ENCODE assay signal across 9 cellular contexts in the genomic region with DNA sequence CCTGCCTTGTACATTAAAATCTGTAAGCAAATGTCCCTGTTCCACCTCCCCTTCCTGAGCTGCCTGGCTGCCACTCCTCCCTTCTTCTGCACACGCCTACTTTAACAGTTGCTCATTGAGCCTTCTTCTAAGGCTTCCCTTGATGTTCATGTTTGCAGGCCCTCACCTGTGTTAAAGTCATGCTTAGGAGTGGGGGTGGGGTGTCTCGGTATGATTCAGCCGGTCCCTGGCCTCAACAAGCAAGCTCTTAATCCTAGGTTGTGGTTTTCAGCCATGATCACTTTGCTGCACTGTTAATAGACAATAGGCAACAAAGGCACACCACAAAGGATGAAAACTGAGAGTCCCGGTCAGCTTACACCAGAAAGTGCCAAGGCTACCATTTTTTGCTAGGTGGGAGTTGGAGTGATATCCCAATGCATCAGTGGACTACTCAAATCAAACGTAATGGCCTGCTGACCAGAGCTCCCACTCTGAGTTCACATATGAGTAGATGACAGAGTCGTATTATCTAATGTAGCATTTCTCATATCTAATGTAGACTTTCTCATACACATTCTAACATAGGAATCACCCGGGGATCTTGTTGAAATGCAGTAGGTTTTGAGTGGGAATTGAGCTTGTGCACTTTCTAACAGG. TPM values are rescaled to one million over a fixed set of nuclear protein-coding genes. Genes with fewer than 3 reads are reported as not detected.
DNase-seq lines count a peak whose midpoint lies in the region; ATAC-seq and TF ChIP-seq lines count a peak whose summit lies in the region.
"Had no signal": no experiment of that assay in that cellular context is flagged by ENCODE, and none has a peak within 500 bp of the region (broad histone marks: within the 10 kb centered on the region; RNA-seq: fewer than 3 reads in every experiment).

No MANE protein-coding gene starts in this region.

- no peak for TF ChIP-seq CTCF in foreskin keratinocyte (conservative IDR thresholded peaks at IDR 0.05)

- ATAC-seq in GM18858 (IDR thresholded peaks at IDR 0.05; ENCODE audit: unreplicated experiment): peak; percentile 61
- ATAC-seq in HG02763 (IDR thresholded peaks at IDR 0.05; ENCODE audit: unreplicated experiment): peak; percentile 53
- peak; percentile 97 for ATAC-seq in foreskin keratinocyte

- peak; percentile 16 for DNase-seq in T follicular helper cell (ENCODE audit: low read depth)
- DNase-seq in foreskin keratinocyte: peak; percentile 92 to 96
- DNase-seq in NCI-H2171 (lab: John Stamatoyannopoulos, UW): no peak
- no peak for DNase-seq in HEK293T (ENCODE audit: extremely low spot score)
- DNase-seq in GM19238 (ENCODE audit: insufficient read length, low spot score): no peak
- no peak for DNase-seq in NCI-H510A (lab: John Stamatoyannopoulos, UW)
- DNase-seq: OCI-M1 had no signal

- H3K27ac ChIP-seq in foreskin keratinocyte: no peak overlapping the region

- H3K27me3 ChIP-seq in foreskin keratinocyte: no peaks in the 10 kb centered on the region

- peaks cover 18% of the 10 kb centered on the region for H3K4me1 ChIP-seq in foreskin keratinocyte

- POLR2A ChIA-PET in HEK293T (lab: Yijun Ruan, JAX): no interaction called here

- CTCF ChIA-PET in HEK293T (lab: Yijun Ruan, JAX): interaction anchor here (0.9 kb wide), 1 partner anchor 12 kb away, joined by 3 read pairs; no protein-coding TSS in a partner anchor

TF ChIP-seq in HEK293T, 16 proteins besides CTCF, POLR2A, EP300 and RAD21:
- TF ChIP-seq CTBP1 (IDR thresholded peaks at IDR 0.05; ENCODE audit: borderline replicate concordance): no peak
- TF ChIP-seq HDGF (IDR thresholded peaks at IDR 0.05; ENCODE audit: borderline replicate concordance): no peak
- no peak for TF ChIP-seq FOXA1 (IDR thresholded peaks at IDR 0.05)
- no peak for TF ChIP-seq SP1 (IDR thresholded peaks at IDR 0.05)
- no peak for TF ChIP-seq FOXK2 (IDR thresholded peaks at IDR 0.05)
- no peak for TF ChIP-seq TARDBP (IDR thresholded peaks at IDR 0.05)
- TF ChIP-seq, protein P1, sequence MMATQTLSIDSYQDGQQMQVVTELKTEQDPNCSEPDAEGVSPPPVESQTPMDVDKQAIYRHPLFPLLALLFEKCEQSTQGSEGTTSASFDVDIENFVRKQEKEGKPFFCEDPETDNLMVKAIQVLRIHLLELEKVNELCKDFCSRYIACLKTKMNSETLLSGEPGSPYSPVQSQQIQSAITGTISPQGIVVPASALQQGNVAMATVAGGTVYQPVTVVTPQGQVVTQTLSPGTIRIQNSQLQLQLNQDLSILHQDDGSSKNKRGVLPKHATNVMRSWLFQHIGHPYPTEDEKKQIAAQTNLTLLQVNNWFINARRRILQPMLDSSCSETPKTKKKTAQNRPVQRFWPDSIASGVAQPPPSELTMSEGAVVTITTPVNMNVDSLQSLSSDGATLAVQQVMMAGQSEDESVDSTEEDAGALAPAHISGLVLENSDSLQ (IDR thresholded peaks at IDR 0.05): no peak
- TF ChIP-seq BHLHE40 (IDR thresholded peaks at IDR 0.05; ENCODE audit: borderline replicate concordance): no peak

RNA-seq across cellular contexts. Expression of gene FUCA2, which starts 38.2 kb away (rescaled TPM):
- 18.8 and 20.1 TPM in 2 replicates for total RNA-seq in foreskin keratinocyte
- 15.2 and 19.0 TPM in 2 replicates for polyA plus RNA-seq in foreskin keratinocyte

Comparison
In these comparisons a context has a peak if more than half of its experiments do, and no peak if none do; other contexts are left out.
1. DNase-seq: peak in T follicular helper cell (single experiment) and foreskin keratinocyte (2 of 2); none in NCI-H2171 (single experiment), HEK293T (single experiment), GM19238 (single experiment) and NCI-H510A (single experiment).
2. Peak in every context shown above with its lines, with median percentiles within 50 percentile points of each other: ATAC-seq.